ENCODE assay signal across 9 cellular contexts in genomic region chr2:96485751-96486643, GRCh38. TPM values are rescaled to one million over a fixed set of nuclear protein-coding genes. Genes with fewer than 3 reads are reported as not detected.
A peak's percentile ranks its signal among the peaks of the same experiment; 100 is the strongest.
DNase-seq lines count a peak whose midpoint lies in the region; ATAC-seq and TF ChIP-seq lines count a peak whose summit lies in the region.
"Had no signal": no experiment of that assay in that cellular context is flagged by ENCODE, and none has a peak within 500 bp of the region (broad histone marks: within the 10 kb centered on the region; RNA-seq: fewer than 3 reads in every experiment).

No MANE protein-coding gene starts in this region.

- in situ Hi-C loops in mammary epithelial cell (cut with MboI; ENCODE audit: low sequenced_read_pairs in 2 of 2): no loop called here

- ATAC-seq in DND-41 (ENCODE audit: insufficient read depth, low read depth) (peak; percentile 85), GM21526 (IDR thresholded peaks at IDR 0.05; ENCODE audit: low FRiP score, unreplicated experiment) (peak; percentile 59)

- BruUV-seq in mammary epithelial cell (replicated peaks; lab: Mats Ljungman, UMichigan): no TSS peak

- TF ChIP-seq CTCF in DND-41 (IDR thresholded peaks at IDR 0.05; ENCODE audit: borderline replicate concordance, extremely low read depth, low read length, poor library complexity, severe bottlenecking) (no peak), WI38 (IDR thresholded peaks at IDR 0.05; ENCODE audit: low read depth, low read length) (no peak), mammary epithelial cell (conservative IDR thresholded peaks at IDR 0.05 in 1 of 2, IDR thresholded peaks at IDR 0.05 in 1 of 2; ENCODE audit: extremely low read depth in 1 of 2, insufficient read depth in 1 of 2, low read depth in 1 of 2, low read length in 2 of 2) (no peak)

- no peaks in the 10 kb centered on the region for H3K36me3 ChIP-seq in DND-41 (ENCODE audit: insufficient read depth, low read length)
- no peaks in the 10 kb centered on the region for H3K36me3 ChIP-seq in mammary epithelial cell (ENCODE audit: insufficient read depth, low read length)
- H3K36me3 ChIP-seq: cardiac muscle cell had no signal

- intact Hi-C loops in mammary epithelial cell (cut with micrococcal nuclease): no loop called here

- no peaks in the 10 kb centered on the region for H3K27me3 ChIP-seq in DND-41 (ENCODE audit: insufficient read depth, low read length, poor library complexity)
- no peaks in the 10 kb centered on the region for H3K27me3 ChIP-seq in mammary epithelial cell (ENCODE audit: insufficient read depth, low read length)
- H3K27me3 ChIP-seq: cardiac muscle cell had no signal

- peaks cover 11% of the 10 kb centered on the region for H3K4me1 ChIP-seq in DND-41 (ENCODE audit: insufficient read depth, low read length)
- peaks cover 12% of the 10 kb centered on the region for H3K4me1 ChIP-seq in mammary epithelial cell (ENCODE audit: insufficient read depth, low read length)

- H3K9me3 ChIP-seq in DND-41 (ENCODE audit: insufficient read depth, low read length, severe bottlenecking) (no peaks in the 10 kb centered on the region), mammary epithelial cell (replicated peaks; ENCODE audit: insufficient read depth, low read length) (no peaks in the 10 kb centered on the region)

- 0 out of 2 replicates have a peak overlapping the region, but pooled peaks have one; percentile 27 for H2AFZ ChIP-seq in DND-41 (ENCODE audit: low read depth, low read length)
- peak overlapping the region; percentile 100 for H2AFZ ChIP-seq in mammary epithelial cell (ENCODE audit: low read depth, low read length)

- H4K20me1 ChIP-seq in DND-41 (ENCODE audit: insufficient read depth, low read length): no peaks in the 10 kb centered on the region
- no peaks in the 10 kb centered on the region for H4K20me1 ChIP-seq in mammary epithelial cell (ENCODE audit: insufficient read depth, low read length)

- 19% methylated on average over 18 of the region's 33 CpGs for WGBS in mammary epithelial cell (ENCODE audit: low coverage, missing lambda C conversion rate)

- dilution Hi-C loops in mammary epithelial cell (cut with HindIII; ENCODE audit: low sequenced_read_pairs): no loop called here

- H3K4me2 ChIP-seq in DND-41 (ENCODE audit: insufficient read depth, low read length) (peak overlapping the region; percentile 27), mammary epithelial cell (ENCODE audit: insufficient read depth, low read depth, low read length) (peak overlapping the region; percentile 99)

- CTCF ChIA-PET in mammary epithelial cell (lab: Charles Lee; ENCODE audit: low non-redundant PET): no interaction called here

- DNase-seq in DND-41: peak; percentile 51
- DNase-seq in KG1 (lab: John Stamatoyannopoulos, UW): peak; percentile 38
- DNase-seq in mammary epithelial cell: peak; percentile 94
- DNase-seq in kidney tubule cell (ENCODE audit: low spot score): peak; percentile 97
- DNase-seq in stimulated activated CD4-positive, alpha-beta T cell treated with anti-CD3 and anti-CD28 coated beads, Interleukin-1b, Interleukin-23, amount 100 ng/mL, for 48 hours: peak; percentile 92
- DNase-seq in middle frontal gyrus (ENCODE audit: extremely low spot score, low spot score): no peak

- H3K4me3 ChIP-seq in DND-41 (ENCODE audit: low read depth in 1 of 2, low read length in 2 of 2) (no peak overlapping the region), WI38 (ENCODE audit: low read depth, low read length) (peak overlapping the region; percentile 47), mammary epithelial cell (replicated peaks in 1 of 3; ENCODE audit: insufficient read depth in 1 of 3, low read depth in 2 of 3, low read length in 3 of 3) (peak overlapping the region; percentile 18 to 44 (median 39))
- H3K4me3 ChIP-seq: cardiac muscle cell had no signal

- H3K9ac ChIP-seq in DND-41 (ENCODE audit: low read depth, low read length) (no peak overlapping the region; the same call in 1 of the 2 replicates), mammary epithelial cell (ENCODE audit: insufficient read depth, low read length) (peak overlapping the region; percentile 54)

- H3K79me2 ChIP-seq in DND-41 (ENCODE audit: insufficient read depth, low read length) (no peaks in the 10 kb centered on the region), mammary epithelial cell (ENCODE audit: insufficient read depth, low read length) (no peaks in the 10 kb centered on the region)

- no peak overlapping the region for H3K27ac ChIP-seq in DND-41 (ENCODE audit: low read length)
- peak overlapping the region; percentile 52 for H3K27ac ChIP-seq in mammary epithelial cell (ENCODE audit: insufficient read depth, low read depth, low read length)
- H3K27ac ChIP-seq: cardiac muscle cell had no signal

RNA-seq across cellular contexts. Expression of gene NEURL3, which starts 19.2 kb away (rescaled TPM):
- not detected for total RNA-seq in mammary epithelial cell
- not detected for polyA plus RNA-seq in mammary epithelial cell
- polyA minus RNA-seq in mammary epithelial cell: not detected
- total RNA-seq: cardiac muscle cell had no signal
- polyA plus RNA-seq: cardiac muscle cell had no signal

RNA-seq across cellular contexts. Expression of gene ARID5A, which starts 50.6 kb away (rescaled TPM):
- total RNA-seq in mammary epithelial cell: 1 to 10 TPM; 6.6 to 8.3 TPM
- polyA plus RNA-seq in mammary epithelial cell: 3.0 TPM
- 1.3 TPM for polyA minus RNA-seq in mammary epithelial cell

Comparison
In these comparisons a context has a peak if more than half of its experiments do, and no peak if none do; other contexts are left out.
1. H3K4me3 ChIP-seq: peak in WI38 (single experiment) and mammary epithelial cell (3 of 3); none in DND-41 (0 of 2).